Comparison of ENCODE assay signal across 1 cellular context in genomic region chr7:86926732-86927131, GRCh38.
TF ChIP-seq lines count a peak whose summit lies in the region.

No MANE protein-coding gene starts in this region.

TF ChIP-seq in GM23338, 12 proteins besides CTCF, POLR2A, EP300 and RAD21 (continued from another document):
- TF ChIP-seq REST (IDR thresholded peaks at IDR 0.05; ENCODE audit: unreplicated experiment), result no peak
- TF ChIP-seq EZH2phosphoT487 (IDR thresholded peaks at IDR 0.05; ENCODE audit: unreplicated experiment), result no peak
- TF ChIP-seq JUNB (IDR thresholded peaks at IDR 0.05; ENCODE audit: unreplicated experiment), result no peak
- TF ChIP-seq ETS1 (IDR thresholded peaks at IDR 0.05), result no peak
- no peak for TF ChIP-seq STAT1 (IDR thresholded peaks at IDR 0.05; ENCODE audit: unreplicated experiment)
- TF ChIP-seq POLR2AphosphoS5 (IDR thresholded peaks at IDR 0.05; ENCODE audit: low read depth), result no peak
TF ChIP-seq in GM23338: peak in this region for 0.
